1 cellular context compared by ENCODE assay signal in genomic region chr4:78166582-78166981, GRCh38.
TF ChIP-seq lines count a peak whose summit lies in the region.

No MANE protein-coding gene starts in this region.

TF ChIP-seq in HCT116, 20 proteins besides CTCF, POLR2A, EP300 and RAD21 (continued from another document):
- TF ChIP-seq POLR2AphosphoS5 (IDR thresholded peaks at IDR 0.05; ENCODE audit: low read depth, low read length) = no peak
- TF ChIP-seq ELF1 (IDR thresholded peaks at IDR 0.05; ENCODE audit: borderline replicate concordance, low read depth) = no peak
- TF ChIP-seq SRF (IDR thresholded peaks at IDR 0.05; ENCODE audit: low read depth) = no peak
- no peak for TF ChIP-seq ATF3 (IDR thresholded peaks at IDR 0.05)
- TF ChIP-seq MAX (IDR thresholded peaks at IDR 0.05) = no peak
- no peak for TF ChIP-seq REST (IDR thresholded peaks at IDR 0.05; ENCODE audit: low read depth)
- no peak for TF ChIP-seq CEBPB (IDR thresholded peaks at IDR 0.05; ENCODE audit: low read depth)
- no peak for TF ChIP-seq ZNF274 (IDR thresholded peaks at IDR 0.05; ENCODE audit: low read depth, low read length)
- no peak for TF ChIP-seq CBX3 (IDR thresholded peaks at IDR 0.05; ENCODE audit: low read depth)
- no peak for TF ChIP-seq EZH2 (IDR thresholded peaks at IDR 0.05)
- no peak for TF ChIP-seq JUND (IDR thresholded peaks at IDR 0.05)
- TF ChIP-seq YY1 (IDR thresholded peaks at IDR 0.05; ENCODE audit: extremely low read depth, insufficient replicate concordance, low read depth, low read length) = no peak
- no peak for TF ChIP-seq FOSL1 (IDR thresholded peaks at IDR 0.05; ENCODE audit: low read depth)
- TF ChIP-seq EGR1 (IDR thresholded peaks at IDR 0.05; ENCODE audit: low read depth) = no peak
- no peak for TF ChIP-seq SP1 (IDR thresholded peaks at IDR 0.05; ENCODE audit: low read depth)
